20 cellular contexts compared by ENCODE assay signal in genomic region chr14:103308717-103309616, GRCh38.
"Had no signal": no experiment of that assay in that cellular context is flagged by ENCODE, and none has a peak within 500 bp of the region (broad histone marks: within the 10 kb centered on the region; RNA-seq: fewer than 3 reads in every experiment).

No MANE protein-coding gene starts in this region.

- DNase-seq: colonic mucosa; effector CD4-positive, alpha-beta T cell; endodermal cell; foreskin keratinocyte; head of caudate nucleus; hippocampal formation; mammary epithelial cell; occipital lobe; stimulated activated CD4-positive, alpha-beta T cell treated with anti-CD3 and anti-CD28 coated beads, Interleukin-2, amount 100 ng/mL, for 24 hours; stimulated activated naive CD4-positive, alpha-beta T cell; stomach; substantia nigra; transverse colon had no signal

- H3K36me3 ChIP-seq: colonic mucosa, neural progenitor cell, stomach, thoracic aorta, transverse colon had no signal

- H3K36me3 Mint-ChIP-seq: mesothelial cell of epicardium; natural killer cell treated with Interleukin-12 subunit alpha and Interleukin-12 subunit beta and Interleukin-15 and Interleukin-18, amount 100 ng/mL, for 72 hours; neural progenitor cell had no signal

- H3K4me1 Mint-ChIP-seq: endodermal cell, mesothelial cell of epicardium had no signal

- H3K9me3 ChIP-seq: colonic mucosa, stomach, thoracic aorta, transverse colon had no signal

- H3K4me3 ChIP-seq: colonic mucosa, neural progenitor cell, stomach, thoracic aorta, transverse colon had no signal

- ATAC-seq: foreskin keratinocyte, sciatic nerve had no signal

- H2AFZ ChIP-seq: neural progenitor cell, parathyroid adenoma had no signal

- H3K4me2 ChIP-seq: neural progenitor cell had no signal

- H3K79me2 ChIP-seq: parathyroid adenoma had no signal

- FAIRE-seq: endothelial cell of umbilical vein had no signal

- H3K27ac ChIP-seq: colonic mucosa, foreskin keratinocyte, neural progenitor cell, parathyroid adenoma, stomach, thoracic aorta, transverse colon had no signal

- H3K4me1 ChIP-seq: colonic mucosa, foreskin keratinocyte, neural progenitor cell, stomach, transverse colon had no signal

- H3K4me3 Mint-ChIP-seq: endodermal cell; mesothelial cell of epicardium; natural killer cell treated with Interleukin-12 subunit alpha and Interleukin-12 subunit beta and Interleukin-15 and Interleukin-18, amount 100 ng/mL, for 72 hours; neural progenitor cell had no signal

- H3K9me3 Mint-ChIP-seq: natural killer cell treated with Interleukin-12 subunit alpha and Interleukin-12 subunit beta and Interleukin-15 and Interleukin-18, amount 100 ng/mL, for 72 hours had no signal

- H3K9ac ChIP-seq: neural progenitor cell, parathyroid adenoma had no signal

- H3K27ac Mint-ChIP-seq: endodermal cell; mesothelial cell of epicardium; natural killer cell treated with Interleukin-12 subunit alpha and Interleukin-12 subunit beta and Interleukin-15 and Interleukin-18, amount 100 ng/mL, for 72 hours; neural progenitor cell had no signal

- H3K27me3 ChIP-seq: colonic mucosa, neural progenitor cell, stomach had no signal
